ENCODE assay signal across 18 cellular contexts in genomic region chr4:158861281-158861680, GRCh38.
DNase-seq lines count a peak whose midpoint lies in the region; ATAC-seq and TF ChIP-seq lines count a peak whose summit lies in the region.
"Had no signal": no experiment of that assay in that cellular context is flagged by ENCODE, and none has a peak within 500 bp of the region (broad histone marks: within the 10 kb centered on the region; RNA-seq: fewer than 3 reads in every experiment).

No MANE protein-coding gene starts in this region.

- no peaks in the 10 kb centered on the region for H3K9me3 Mint-ChIP-seq in WTC11
- H3K9me3 Mint-ChIP-seq in natural killer cell treated with Interleukin-12 subunit alpha and Interleukin-12 subunit beta and Interleukin-15 and Interleukin-18, amount 100 ng/mL, for 72 hours = no peaks in the 10 kb centered on the region
- H3K9me3 Mint-ChIP-seq: neural crest cell had no signal

- H3K27ac Mint-ChIP-seq in WTC11 = peak overlapping the region; percentile 29; the same call in 1 of the 2 replicates
- no peak overlapping the region for H3K27ac Mint-ChIP-seq in natural killer cell treated with Interleukin-12 subunit alpha and Interleukin-12 subunit beta and Interleukin-15 and Interleukin-18, amount 100 ng/mL, for 72 hours
- H3K27ac Mint-ChIP-seq: B cell had no signal

- no peak for TF ChIP-seq CTCF in WTC11 (IDR thresholded peaks at IDR 0.05)

- CTCF ChIA-PET in WTC11 (lab: Charles Lee) = interaction anchor here (0.6 to 1.6 kb wide), 5 partner anchors 9 to 331 kb away, joined by 3 to 5 read pairs (median 3); no protein-coding TSS in a partner anchor

- H3K27me3 Mint-ChIP-seq in WTC11 (ENCODE audit: low read depth) = no peaks in the 10 kb centered on the region
- no peaks in the 10 kb centered on the region for H3K27me3 Mint-ChIP-seq in natural killer cell treated with Interleukin-12 subunit alpha and Interleukin-12 subunit beta and Interleukin-15 and Interleukin-18, amount 100 ng/mL, for 72 hours

- H3K4me3 Mint-ChIP-seq in WTC11 = no peak overlapping the region
- H3K4me3 Mint-ChIP-seq in natural killer cell treated with Interleukin-12 subunit alpha and Interleukin-12 subunit beta and Interleukin-15 and Interleukin-18, amount 100 ng/mL, for 72 hours = no peak overlapping the region
- H3K4me3 Mint-ChIP-seq: B cell, neural crest cell had no signal

- H3K36me3 Mint-ChIP-seq in WTC11 = no peaks in the 10 kb centered on the region; the same call in none of the 2 replicates
- peaks cover 24% of the 10 kb centered on the region for H3K36me3 Mint-ChIP-seq in natural killer cell treated with Interleukin-12 subunit alpha and Interleukin-12 subunit beta and Interleukin-15 and Interleukin-18, amount 100 ng/mL, for 72 hours

- ATAC-seq in GM19025 (IDR thresholded peaks at IDR 0.05; ENCODE audit: low read depth, unreplicated experiment) (peak; percentile 55), GM21619 (IDR thresholded peaks at IDR 0.05; ENCODE audit: unreplicated experiment) (peak; percentile 47), HG03135 (IDR thresholded peaks at IDR 0.05; ENCODE audit: unreplicated experiment) (peak; percentile 57), WTC11 (no peak)
- no peak for ATAC-seq in natural killer cell treated with Interleukin-12 subunit alpha and Interleukin-12 subunit beta and Interleukin-15 and Interleukin-18, amount 100 ng/mL, for 72 hours
- ATAC-seq: body of pancreas; stimulated activated naive CD8-positive, alpha-beta T cell treated with anti-CD3 and anti-CD28 coated beads, Interleukin-15, Interleukin-2, amounts not matched to agents 100 U/mL and 50 U/mL, for 24 hours had no signal

- DNase-seq in WTC11 (ENCODE audit: low spot score) = no peak
- DNase-seq in GF-D8 (lab: John Stamatoyannopoulos, UW) = no peak
- no peak for DNase-seq in KBM-7
- no peak for DNase-seq in NCI-H226
- no peak for DNase-seq in natural killer cell treated with Interleukin-12 subunit alpha and Interleukin-12 subunit beta and Interleukin-15 and Interleukin-18, amount 100 ng/mL, for 72 hours (ENCODE audit: low spot score)
- DNase-seq: activated CD4-positive, alpha-beta T cell treated with anti-CD3 and anti-CD28 coated beads, Interleukin-2, amount 50 U/mL, for 48 hours; activated effector memory CD4-positive, alpha-beta T cell treated with Interleukin-2 at 50 U/mL for 16 hours; body of pancreas; DND-41; GM23248; NCI-H2107; SHP77; stimulated activated naive CD8-positive, alpha-beta T cell treated with anti-CD3 and anti-CD28 coated beads, Interleukin-15, Interleukin-2, amounts not matched to agents 100 U/mL and 50 U/mL, for 24 hours had no signal

- POLR2A ChIA-PET in WTC11 (lab: Charles Lee) = no interaction called here

- no peaks in the 10 kb centered on the region for H3K4me1 Mint-ChIP-seq in WTC11
- peaks cover 5 to 7% of the 10 kb centered on the region in 2 donors for H3K4me1 Mint-ChIP-seq in natural killer cell treated with Interleukin-12 subunit alpha and Interleukin-12 subunit beta and Interleukin-15 and Interleukin-18, amount 100 ng/mL, for 72 hours (ENCODE audit: low read depth in 2 of 2)
- H3K4me1 Mint-ChIP-seq: neural crest cell had no signal

- in situ Hi-C loops in KBM-7 (cut with MboI; ENCODE audit: low pct_unique_long_range_greater_than_20kb, low sequenced_read_pairs) = loop anchor here (25.0 kb wide), 2 partner anchors 301 to 576 kb away; no protein-coding TSS in a partner anchor

TF ChIP-seq in WTC11, 78 proteins besides CTCF, POLR2A, EP300 and RAD21:
- TF ChIP-seq ZNF263 (CRISPR knock-in tag; IDR thresholded peaks at IDR 0.05; ENCODE audit: low read depth) (no peak), ZNF317 (CRISPR knock-in tag; IDR thresholded peaks at IDR 0.05; ENCODE audit: borderline replicate concordance, low read depth) (no peak), ZNF671 (CRISPR knock-in tag; IDR thresholded peaks at IDR 0.05) (no peak), ZNF138 (CRISPR knock-in tag; conservative IDR thresholded peaks at IDR 0.05) (no peak), ZNF512 (CRISPR knock-in tag; IDR thresholded peaks at IDR 0.05; ENCODE audit: borderline replicate concordance) (no peak), STAT6 (CRISPR knock-in tag; conservative IDR thresholded peaks at IDR 0.05; ENCODE audit: low read depth) (no peak), SP1 (CRISPR knock-in tag; conservative IDR thresholded peaks at IDR 0.05) (no peak)

Comparison
In these comparisons a context has a peak if more than half of its experiments do, and no peak if none do; other contexts are left out.
1. ATAC-seq: peak in GM19025 (single experiment), GM21619 (single experiment) and HG03135 (single experiment); none in WTC11 (single experiment) and natural killer cell treated with Interleukin-12 subunit alpha and Interleukin-12 subunit beta and Interleukin-15 and Interleukin-18, amount 100 ng/mL, for 72 hours (0 of 2).